ENCODE assay signal across 15 cellular contexts in the genomic region with DNA sequence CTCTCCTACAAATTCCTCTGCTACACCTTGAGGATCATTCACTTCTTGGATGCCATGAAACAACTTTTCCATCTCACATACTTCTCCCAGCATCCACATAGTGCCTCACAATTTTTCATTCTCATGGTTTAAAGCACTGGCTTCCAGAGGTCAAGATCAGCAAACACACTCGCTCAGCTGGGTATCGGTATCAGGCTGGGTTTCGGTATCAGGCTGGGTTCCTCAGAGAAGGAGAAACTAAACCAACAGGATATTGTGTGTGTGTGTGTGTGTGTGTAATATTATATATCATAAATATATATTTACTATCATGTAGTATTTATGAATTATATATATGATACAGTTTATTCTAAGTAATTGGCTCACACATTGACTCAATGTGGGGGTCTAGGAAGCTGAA. TPM values are rescaled to one million over a fixed set of nuclear protein-coding genes. Genes with fewer than 3 reads are reported as not detected.
"Had no signal": no experiment of that assay in that cellular context is flagged by ENCODE, and none has a peak within 500 bp of the region (broad histone marks: within the 10 kb centered on the region; RNA-seq: fewer than 3 reads in every experiment).

A gene (minus strand): TSS at position 99 of the 400 bp plus-strand sequence. CDS start 624 bp downstream, outside the sequence.

RNA-seq across cellular contexts. Expression of the gene that starts here (rescaled TPM):
- total RNA-seq: activated B cell treated with CpG ODN at 0.5 μM for 24 hours; activated CD4-positive, alpha-beta memory T cell treated with anti-CD3 and anti-CD28 coated beads for 36 hours; activated CD4-positive, alpha-beta memory T cell treated with anti-CD3 and anti-CD28 coated beads, Interleukin-2, amount 10 ng/mL, durations not matched to agents 7 days and 5 days; activated CD4-positive, alpha-beta T cell treated with anti-CD3 and anti-CD28 coated beads for 36 hours; activated CD4-positive, alpha-beta T cell treated with anti-CD3 and anti-CD28 coated beads, Interleukin-2, amount 10 ng/mL, durations not matched to agents 24 days and 14 days; activated CD4-positive, alpha-beta T cell treated with anti-CD3 and anti-CD28 coated beads, Interleukin-2, amount 10 ng/mL, durations not matched to agents 7 days and 5 days; activated CD8-positive, alpha-beta memory T cell treated with anti-CD3 and anti-CD28 coated beads for 36 hours; activated CD8-positive, alpha-beta memory T cell treated with anti-CD3 and anti-CD28 coated beads, Interleukin-2, amount 10 ng/mL, durations not matched to agents 7 days and 5 days; activated CD8-positive, alpha-beta T cell treated with anti-CD3 and anti-CD28 coated beads for 36 hours; activated CD8-positive, alpha-beta T cell treated with anti-CD3 and anti-CD28 coated beads, Interleukin-2, amount 10 ng/mL, durations not matched to agents 7 days and 5 days; T-cell; T-helper 1 cell treated with Interleukin-12 subunit alpha and Interleukin-12 subunit beta and Interleukin-4 antibody, amounts not matched to agents 30 ng/mL and 1 ng/mL, for 36 hours; T-helper 17 cell; T-helper 2 cell treated with Interferon-gamma antibody and Interleukin-4, amounts not matched to agents 100 ng/mL and 5 ng/mL, for 36 hours; WTC11 had no signal
